Comparison of ENCODE assay signal across 8 cellular contexts in genomic region chr15:85407421-85408269, GRCh38. TPM values are rescaled to one million over a fixed set of nuclear protein-coding genes. Genes with fewer than 3 reads are reported as not detected.
DNase-seq lines count a peak whose midpoint lies in the region; ATAC-seq and TF ChIP-seq lines count a peak whose summit lies in the region.

No MANE protein-coding gene starts in this region.

- H3K4me3 ChIP-seq in endodermal cell (ENCODE audit: low read length): no peak overlapping the region
- H3K4me3 ChIP-seq in psoas muscle: no peak overlapping the region

- no peak overlapping the region for H3K9ac ChIP-seq in endodermal cell (ENCODE audit: extremely low read depth, low read length, poor library complexity, severe bottlenecking)

- H3K27me3 ChIP-seq in endodermal cell (ENCODE audit: control insufficient read depth, insufficient read depth, low read length, poor library complexity, severe bottlenecking): no peaks in the 10 kb centered on the region
- no peaks in the 10 kb centered on the region for H3K27me3 ChIP-seq in psoas muscle (ENCODE audit: insufficient read depth in 3 of 3, low read length in 2 of 3)

- H3K27ac ChIP-seq in endodermal cell (ENCODE audit: low read depth, low read length) (no peak overlapping the region), psoas muscle (peak overlapping the region; percentile 65)

- TF ChIP-seq CTCF in AG09319 (IDR thresholded peaks at IDR 0.05; ENCODE audit: low read depth, low read length) (no peak), endodermal cell (conservative IDR thresholded peaks at IDR 0.05) (no peak), psoas muscle (IDR thresholded peaks at IDR 0.05) (no peak), GM20000 (IDR thresholded peaks at IDR 0.05; ENCODE audit: extremely low read depth, missing control alignments) (no peak)

- ATAC-seq in GM19035 (IDR thresholded peaks at IDR 0.05; ENCODE audit: unreplicated experiment): peak; percentile 41
- ATAC-seq in HG03460 (IDR thresholded peaks at IDR 0.05; ENCODE audit: unreplicated experiment): peak; percentile 46
- peak; percentile 61 to 88 (median 82) for ATAC-seq in psoas muscle

- no peaks in the 10 kb centered on the region for H3K9me3 Mint-ChIP-seq in T-helper 2 cell treated with Interferon-gamma antibody and Interleukin-4, amounts not matched to agents 5 μg/mL and 100 μg/mL, for 36 hours
- no peaks in the 10 kb centered on the region for H3K9me3 Mint-ChIP-seq in endodermal cell

- H3K4me1 ChIP-seq in endodermal cell (ENCODE audit: control insufficient read depth, insufficient read depth, low read length) (peaks cover 20% of the 10 kb centered on the region), psoas muscle (peaks cover 63% of the 10 kb centered on the region)

- intact Hi-C loops in psoas muscle (cut with DNase I): no loop called here

- peak overlapping the region; percentile 30 for H3K4me3 Mint-ChIP-seq in T-helper 2 cell treated with Interferon-gamma antibody and Interleukin-4, amounts not matched to agents 5 μg/mL and 100 μg/mL, for 36 hours
- no peak overlapping the region for H3K4me3 Mint-ChIP-seq in endodermal cell

- 92 to 98% methylated on average over 4 to 6 of the region's 6 CpGs for WGBS in endodermal cell (ENCODE audit: insufficient coverage in 1 of 2, insufficient read length in 1 of 2), 2 experiments
- 73 to 90% (median 81%) methylated on average over 6 of the region's 6 CpGs for WGBS in psoas muscle, 3 donors

- no peaks in the 10 kb centered on the region for H3K27me3 Mint-ChIP-seq in T-helper 2 cell treated with Interferon-gamma antibody and Interleukin-4, amounts not matched to agents 5 μg/mL and 100 μg/mL, for 36 hours (ENCODE audit: low read depth)
- no peaks in the 10 kb centered on the region for H3K27me3 Mint-ChIP-seq in endodermal cell (ENCODE audit: insufficient read depth)

- H3K27ac Mint-ChIP-seq in T-helper 2 cell treated with Interferon-gamma antibody and Interleukin-4, amounts not matched to agents 5 μg/mL and 100 μg/mL, for 36 hours: peak overlapping the region; percentile 74
- H3K27ac Mint-ChIP-seq in endodermal cell: peak overlapping the region; percentile 4

- peaks cover 10% of the 10 kb centered on the region for H3K36me3 Mint-ChIP-seq in T-helper 2 cell treated with Interferon-gamma antibody and Interleukin-4, amounts not matched to agents 5 μg/mL and 100 μg/mL, for 36 hours (ENCODE audit: low read depth)
- peaks cover 14% of the 10 kb centered on the region for H3K36me3 Mint-ChIP-seq in endodermal cell (ENCODE audit: low read depth)

- H3K9me3 ChIP-seq in endodermal cell (ENCODE audit: control insufficient read depth, low read length) (peaks cover 6% of the 10 kb centered on the region), psoas muscle (no peaks in the 10 kb centered on the region)

- peaks cover 59% of the 10 kb centered on the region for H3K4me1 Mint-ChIP-seq in T-helper 2 cell treated with Interferon-gamma antibody and Interleukin-4, amounts not matched to agents 5 μg/mL and 100 μg/mL, for 36 hours (ENCODE audit: low read depth)
- peaks cover 44% of the 10 kb centered on the region for H3K4me1 Mint-ChIP-seq in endodermal cell

- DNase-seq in AG09319 (ENCODE audit: extremely low read depth, low read depth) (peak; percentile 25), endodermal cell (no peak), psoas muscle (no peak), NCI-H1436 treated with DMSO at 0.1 percent for 48 hours (lab: John Stamatoyannopoulos, UW) (no peak), GM20000 (ENCODE audit: low spot score) (no peak)
- peak; percentile 35 for DNase-seq in T-helper 2 cell treated with Interferon-gamma antibody and Interleukin-4, amounts not matched to agents 5 μg/mL and 100 μg/mL, for 36 hours (ENCODE audit: low spot score)

- H3K36me3 ChIP-seq in endodermal cell (ENCODE audit: control insufficient read depth, insufficient read depth, low read length) (peaks cover 14% of the 10 kb centered on the region), psoas muscle (ENCODE audit: insufficient read depth in 1 of 2, low read depth in 1 of 2) (no peaks in the 10 kb centered on the region)

RNA-seq across cellular contexts. Expression of gene AKAP13, which starts 27.2 kb away (rescaled TPM):
- total RNA-seq in endodermal cell (100 to 1,000 TPM; 115 to 131 TPM), psoas muscle (100 to 1,000 TPM in 3 of 4 donors, 10 to 100 TPM in 1; 93.7 to 126 (median 122) TPM)
- 35.6 TPM for polyA plus RNA-seq in endodermal cell (2013, experiment 1 of 2)
- 46.4 TPM for polyA plus RNA-seq in endodermal cell (2013, experiment 2 of 2)
- 10 to 100 TPM; 18.2 to 86.0 (median 46.5) TPM for polyA plus RNA-seq in psoas muscle

Comparison
In these comparisons a context has a peak if more than half of its experiments do, and no peak if none do; other contexts are left out.
1. DNase-seq: peak in AG09319 (single experiment) and T-helper 2 cell treated with Interferon-gamma antibody and Interleukin-4, amounts not matched to agents 5 μg/mL and 100 μg/mL, for 36 hours (single experiment); none in endodermal cell (single experiment), psoas muscle (0 of 2), NCI-H1436 treated with DMSO at 0.1 percent for 48 hours (single experiment) and GM20000 (single experiment).
2. Peak in every context shown above with its lines, with median percentiles within 50 percentile points of each other: ATAC-seq.